Comparison of ENCODE assay signal across 8 cellular contexts in the genomic region with DNA sequence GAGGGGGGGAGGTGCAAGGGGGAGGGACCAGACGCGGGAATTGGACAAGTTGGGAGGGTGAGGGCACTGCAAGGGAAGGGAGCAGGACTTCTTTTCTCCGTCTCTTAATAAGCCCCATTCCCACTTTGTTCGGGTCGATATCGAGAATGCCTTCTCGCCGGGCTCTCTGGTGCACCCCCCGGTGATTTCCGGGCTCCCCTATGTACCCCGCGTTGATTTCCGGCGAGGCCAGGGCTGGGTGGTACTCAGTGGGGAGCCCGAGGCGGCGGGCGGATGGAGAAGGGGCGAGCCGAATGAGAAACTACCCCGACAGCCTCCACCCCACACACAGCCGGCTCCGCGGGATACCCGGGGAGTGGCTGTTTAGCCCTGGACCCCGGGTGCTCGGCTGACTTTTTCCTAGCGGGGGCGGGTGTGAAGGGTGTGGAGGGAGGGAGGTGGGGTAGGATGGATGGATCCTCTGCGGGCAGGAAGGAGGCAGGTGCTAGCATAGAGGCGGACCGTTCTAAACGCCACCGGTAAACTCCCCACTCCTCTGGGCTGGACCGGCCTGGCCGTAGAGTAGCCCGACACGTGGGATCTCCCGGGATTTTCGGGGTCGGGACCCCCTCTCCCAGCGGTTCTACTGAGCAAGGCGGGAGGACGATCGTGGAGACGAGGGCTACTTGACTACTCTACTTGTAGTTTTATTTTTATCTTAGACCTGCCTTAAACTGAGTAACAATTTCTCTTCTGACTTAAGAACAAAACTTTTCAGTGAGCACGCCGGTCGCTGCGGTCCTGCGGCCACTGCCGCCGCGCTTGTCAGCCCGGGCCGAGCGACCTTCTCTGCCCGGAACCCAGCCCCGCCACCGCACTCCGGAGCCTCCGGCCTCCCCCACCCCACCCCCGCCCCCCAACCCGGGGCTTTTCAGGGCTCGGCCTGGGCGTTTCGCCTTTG. TPM values are rescaled to one million over a fixed set of nuclear protein-coding genes. Genes with fewer than 3 reads are reported as not detected.
A peak's percentile ranks its signal among the peaks of the same experiment; 100 is the strongest.
DNase-seq lines count a peak whose midpoint lies in the region; ATAC-seq, FAIRE-seq and TF ChIP-seq lines count a peak whose summit lies in the region.

No MANE protein-coding gene starts in this region.

- peak; percentile 52 to 89 for DNase-seq in NCI-H526 (lab: John Stamatoyannopoulos, UW)
- DNase-seq in K562 (ENCODE audit: extremely low read depth in 1 of 4, low spot score in 3 of 4): no peak
- no peak for DNase-seq in left lobe of liver (ENCODE audit: low spot score)
- no peak for DNase-seq in GF-D8 (lab: John Stamatoyannopoulos, UW)

- no peaks in the 10 kb centered on the region for H4K20me1 ChIP-seq in K562 (replicated peaks; ENCODE audit: control insufficient read depth, insufficient read depth, low read length)

- H3K79me2 ChIP-seq in K562 (ENCODE audit: control insufficient read depth, insufficient read depth, low read length): no peaks in the 10 kb centered on the region

- peak; percentile 42; the same call in 1 of the 3 replicates for ATAC-seq in K562
- ATAC-seq in left lobe of liver: peak; percentile 51
- ATAC-seq in HG02798 (IDR thresholded peaks at IDR 0.05; ENCODE audit: poor library complexity, unreplicated experiment): no peak
- no peak for ATAC-seq in HG02885 (IDR thresholded peaks at IDR 0.05; ENCODE audit: poor library complexity, unreplicated experiment)

- in situ Hi-C loops in K562 (cut with MboI): no loop called here

- no peaks in the 10 kb centered on the region for H3K9me1 ChIP-seq in K562 (ENCODE audit: control insufficient read depth, insufficient read depth, low read length)

- peaks cover 48 to 63% of the 10 kb centered on the region in 2 experiments for H3K27me3 ChIP-seq in K562 (ENCODE audit: control insufficient read depth in 2 of 2, insufficient read depth in 2 of 2, low read length in 2 of 2)

- peak overlapping the region; percentile 6; the same call in 1 of the 2 replicates for H3K4me3 ChIP-seq in GM08714 (ENCODE audit: low read length)
- no peak overlapping the region for H3K4me3 ChIP-seq in K562

- H2AFZ ChIP-seq in K562 (ENCODE audit: low read depth, low read length): no peak overlapping the region

- H3K27ac Mint-ChIP-seq in stimulated activated naive CD8-positive, alpha-beta T cell treated with anti-CD3 and anti-CD28 coated beads, Interleukin-15, Interleukin-2, amounts not matched to agents 100 ng/mL and 50 ng/mL, for 24 hours: no peak overlapping the region

- FAIRE-seq in K562 (lab: Jason Lieb, UNC): no peak

- H3K4me1 Mint-ChIP-seq in stimulated activated naive CD8-positive, alpha-beta T cell treated with anti-CD3 and anti-CD28 coated beads, Interleukin-15, Interleukin-2, amounts not matched to agents 100 ng/mL and 50 ng/mL, for 24 hours (ENCODE audit: low read depth): peaks cover 15% of the 10 kb centered on the region

- no peaks in the 10 kb centered on the region for H3K36me3 Mint-ChIP-seq in stimulated activated naive CD8-positive, alpha-beta T cell treated with anti-CD3 and anti-CD28 coated beads, Interleukin-15, Interleukin-2, amounts not matched to agents 100 ng/mL and 50 ng/mL, for 24 hours (ENCODE audit: low read depth)

- no peak for TF ChIP-seq RAD21 in K562 (CRISPR knock-in tag; conservative IDR thresholded peaks at IDR 0.05 in 1 of 2, IDR thresholded peaks at IDR 0.05 in 1 of 2)

- no peak overlapping the region for H3K4me2 ChIP-seq in K562 (ENCODE audit: insufficient read depth, low read length)

- TF ChIP-seq EP300 in K562 (IDR thresholded peaks at IDR 0.05; ENCODE audit: low read length): no peak

- no peaks in the 10 kb centered on the region for H3K9me3 ChIP-seq in K562 (replicated peaks; ENCODE audit: control insufficient read depth, insufficient read depth, low read depth, low read length)

- BruUV-seq in K562 (replicated peaks; lab: Mats Ljungman, UMichigan): no TSS peak

- peaks cover 45% of the 10 kb centered on the region for H3K27me3 Mint-ChIP-seq in stimulated activated naive CD8-positive, alpha-beta T cell treated with anti-CD3 and anti-CD28 coated beads, Interleukin-15, Interleukin-2, amounts not matched to agents 100 ng/mL and 50 ng/mL, for 24 hours

- WGBS in K562 (ENCODE audit: insufficient coverage, low coverage, missing lambda C conversion rate): 15% methylated on average over 52 of the region's 67 CpGs

- peaks cover 0 to 19% of the 10 kb centered on the region in 2 experiments; a peak in 2 of 5 replicates for H3K4me1 ChIP-seq in K562 (replicated peaks in 1 of 2; ENCODE audit: control insufficient read depth in 2 of 2, insufficient read depth in 2 of 2, low read length in 2 of 2)

- no peak for TF ChIP-seq POLR2A in K562 (conservative IDR thresholded peaks at IDR 0.05)

- no peaks in the 10 kb centered on the region for H3K36me3 ChIP-seq in K562 (ENCODE audit: control insufficient read depth, insufficient read depth, low read length)

- H3K27ac ChIP-seq in K562 (ENCODE audit: extremely low read depth, low read depth, low read length): no peak overlapping the region

- no peak overlapping the region for H3K9ac ChIP-seq in K562 (ENCODE audit: insufficient read depth in 1 of 2, low read depth in 2 of 2, low read length in 2 of 2)

- peak overlapping the region; percentile 84 for H3K4me3 Mint-ChIP-seq in stimulated activated naive CD8-positive, alpha-beta T cell treated with anti-CD3 and anti-CD28 coated beads, Interleukin-15, Interleukin-2, amounts not matched to agents 100 ng/mL and 50 ng/mL, for 24 hours

- no peaks in the 10 kb centered on the region for H3K9me3 Mint-ChIP-seq in stimulated activated naive CD8-positive, alpha-beta T cell treated with anti-CD3 and anti-CD28 coated beads, Interleukin-15, Interleukin-2, amounts not matched to agents 100 ng/mL and 50 ng/mL, for 24 hours

- POLR2A ChIA-PET in K562 (lab: Yijun Ruan, JAX): no interaction called here

- CTCF ChIA-PET in K562 (lab: Yijun Ruan, JAX; ENCODE audit: low intra/inter-chr PET ratio): no interaction called here

- intact Hi-C loops in K562 (cut with micrococcal nuclease): no loop called here

- TF ChIP-seq CTCF in K562 (IDR thresholded peaks at IDR 0.05 in 2 of 3, conservative IDR thresholded peaks at IDR 0.05 in 1 of 3; ENCODE audit: insufficient read depth in 2 of 3, low read depth in 1 of 3, low read length in 3 of 3): no peak

TF ChIP-seq in K562, 482 proteins besides CTCF, POLR2A, EP300 and RAD21 (continues in another document):
- no peak for TF ChIP-seq HDGF (IDR thresholded peaks at IDR 0.05)
- no peak for TF ChIP-seq EWSR1 (IDR thresholded peaks at IDR 0.05; ENCODE audit: borderline replicate concordance, low read depth, partially characterized antibody)
- no peak for TF ChIP-seq ZNF436 (CRISPR knock-in tag; IDR thresholded peaks at IDR 0.05)
- TF ChIP-seq CHD2 (IDR thresholded peaks at IDR 0.05; ENCODE audit: low read depth, low read length): no peak
- no peak for TF ChIP-seq ZNF224 (CRISPR knock-in tag; IDR thresholded peaks at IDR 0.05)

RNA-seq across cellular contexts. Expression of a gene that starts 1.0 kb away (rescaled TPM):
- total RNA-seq in K562 (2011; cell fraction: chromatin; rRNA removed; ENCODE audit: low replicate concordance): 57.7 and 78.5 TPM in 2 replicates
- 38.5 and 41.8 TPM in 2 replicates for total RNA-seq in K562 (2011; cell fraction: nucleolus; rRNA removed)
- total RNA-seq in K562 (2011; cell fraction: nucleoplasm; rRNA removed): 49.9 and 55.3 TPM in 2 replicates
- total RNA-seq in K562 (2014; rRNA removed) (117 and 125 TPM in 2 replicates), K562 (2014; rRNA removed; fragmentation: Illumina TruSeq; extraction: Trizol) (46.0 and 52.1 TPM in 2 replicates), K562 (2015; rRNA removed; fragmentation: Illumina TruSeq; extraction: Trizol) (66.6 and 66.9 TPM in 2 replicates), K562 (2021) (87.1 and 93.4 TPM in 2 replicates), left lobe of liver (21.5 TPM)
- polyA plus RNA-seq in K562 (2011; rRNA removed) (54.8 and 64.3 TPM in 2 replicates), K562 (2014; fragmentation: Illumina TruSeq; extraction: Trizol) (97.5 and 104 TPM in 2 replicates), K562 (2014; fragmentation: Nextera tagmentation; extraction: Ambion mirVana) (1 to 10 TPM; 5.1 to 5.8 TPM), K562 (2014; rRNA removed) (102 and 109 TPM in 2 replicates)
- polyA plus RNA-seq in K562 (2011; cell fraction: cytosol; rRNA removed): 74.9 and 86.7 TPM in 2 replicates
- polyA plus RNA-seq in K562 (2011; cell fraction: nucleus; rRNA removed): 119 and 135 TPM in 2 replicates
- polyA plus RNA-seq in K562 (2012): 99.9 and 118 TPM in 2 replicates
- 42.5 and 43.9 TPM in 2 replicates for polyA minus RNA-seq in K562 (2011; rRNA and poly(A)+ RNA removed)
- 20.6 and 22.6 TPM in 2 replicates for polyA minus RNA-seq in K562 (2011; cell fraction: cytosol; rRNA and poly(A)+ RNA removed)
- 19.9 and 28.8 TPM in 2 replicates for polyA minus RNA-seq in K562 (2011; cell fraction: nucleus; rRNA and poly(A)+ RNA removed)

RNA-seq across cellular contexts. Expression of a gene that starts 51.0 kb away (rescaled TPM):
- total RNA-seq in K562 (2011; cell fraction: chromatin; rRNA removed; ENCODE audit: low replicate concordance): 46.7 and 60.1 TPM in 2 replicates
- 42.9 and 47.8 TPM in 2 replicates for total RNA-seq in K562 (2011; cell fraction: nucleolus; rRNA removed)
- total RNA-seq in K562 (2011; cell fraction: nucleoplasm; rRNA removed): 36.1 and 43.2 TPM in 2 replicates
- total RNA-seq in K562 (2014; rRNA removed): 68.3 and 104 TPM in 2 replicates
- 46.0 and 49.4 TPM in 2 replicates for total RNA-seq in K562 (2014; rRNA removed; fragmentation: Illumina TruSeq; extraction: Trizol)
- 56.6 and 60.8 TPM in 2 replicates for total RNA-seq in K562 (2015; rRNA removed; fragmentation: Illumina TruSeq; extraction: Trizol)
- total RNA-seq in K562 (2021): 93.4 and 95.6 TPM in 2 replicates
- 67.2 and 78.9 TPM in 2 replicates for polyA plus RNA-seq in K562 (2011; rRNA removed)
- polyA plus RNA-seq in K562 (2011; cell fraction: cytosol; rRNA removed): 111 and 174 TPM in 2 replicates
- 60.6 and 65.5 TPM in 2 replicates for polyA plus RNA-seq in K562 (2011; cell fraction: nucleus; rRNA removed)
- 82.3 and 83.0 TPM in 2 replicates for polyA plus RNA-seq in K562 (2012)
- polyA plus RNA-seq in K562 (2014; fragmentation: Illumina TruSeq; extraction: Trizol): 72.9 and 87.0 TPM in 2 replicates
- polyA plus RNA-seq in K562 (2014; fragmentation: Nextera tagmentation; extraction: Ambion mirVana): 10 to 100 TPM; 47.8 to 78.4 TPM
- 56.9 and 67.2 TPM in 2 replicates for polyA plus RNA-seq in K562 (2014; rRNA removed)
- polyA minus RNA-seq in K562 (2011; rRNA and poly(A)+ RNA removed): 51.7 and 62.4 TPM in 2 replicates
- polyA minus RNA-seq in K562 (2011; cell fraction: cytosol; rRNA and poly(A)+ RNA removed): 60.6 and 72.0 TPM in 2 replicates
- 21.0 and 34.3 TPM in 2 replicates for polyA minus RNA-seq in K562 (2011; cell fraction: nucleus; rRNA and poly(A)+ RNA removed)
- 22.4 TPM for total RNA-seq in left lobe of liver

Comparison
In these comparisons a context has a peak if more than half of its experiments do, and no peak if none do; other contexts are left out.
1. DNase-seq: peak in NCI-H526 (2 of 2); none in K562 (0 of 4), left lobe of liver (single experiment) and GF-D8 (single experiment).
2. ATAC-seq: peak in K562 (single experiment) and left lobe of liver (single experiment); none in HG02798 (single experiment) and HG02885 (single experiment).